Comparison of ENCODE assay signal across 1 cellular context in the genomic region with DNA sequence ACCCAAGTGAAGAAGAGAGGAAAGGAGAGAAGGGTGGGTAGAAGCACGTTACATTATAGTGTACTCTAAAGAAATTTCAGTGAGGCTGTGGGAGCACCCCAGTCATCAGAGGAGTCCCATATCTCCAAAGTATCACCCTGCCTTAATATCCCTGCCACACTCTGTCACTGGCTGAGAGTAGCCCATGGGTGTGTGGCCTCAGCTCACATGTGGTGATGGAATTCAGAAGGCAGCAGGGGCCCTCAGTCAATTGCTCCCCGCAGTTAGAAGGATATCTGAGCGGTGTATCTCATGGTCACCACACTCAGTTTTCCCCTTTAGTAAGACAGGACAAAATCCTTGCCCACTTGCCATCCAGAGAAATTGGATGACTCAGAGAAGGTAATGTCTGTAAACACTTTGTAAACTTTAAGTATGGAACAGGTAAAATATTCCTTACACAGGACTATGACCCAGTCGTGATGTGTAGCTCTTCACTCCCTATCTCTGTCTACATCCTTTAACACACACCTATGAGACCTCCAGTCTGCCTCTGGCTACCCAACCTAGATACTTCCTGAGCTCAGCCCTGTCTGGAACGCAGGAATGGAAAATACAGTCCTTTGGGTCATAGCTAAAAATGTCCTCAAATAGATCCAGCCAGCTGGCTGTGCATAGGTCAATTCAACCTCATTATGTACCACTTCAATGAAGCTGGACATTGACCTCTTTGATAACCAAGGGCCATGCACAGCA.
TF ChIP-seq lines count a peak whose summit lies in the region.

No MANE protein-coding gene starts in this region.

TF ChIP-seq in HepG2, 621 proteins besides CTCF, POLR2A, EP300 and RAD21 (continues in another document):
- TF ChIP-seq HNRNPUL1 (IDR thresholded peaks at IDR 0.05; ENCODE audit: low read depth, low read length) (0 out of 2 replicates have a peak, but pooled peaks have one; percentile 35), TAF1 (CRISPR knock-in tag; IDR thresholded peaks at IDR 0.05) (peak; percentile 27; the same call in 1 of the 2 replicates), HMGA1 (CRISPR knock-in tag; conservative IDR thresholded peaks at IDR 0.05) (no peak), ZNF550 (CRISPR knock-in tag; IDR thresholded peaks at IDR 0.05; ENCODE audit: borderline replicate concordance) (no peak), SYNCRIP (IDR thresholded peaks at IDR 0.05; ENCODE audit: insufficient read depth, low read depth, low read length) (no peak), RCOR2 (CRISPR knock-in tag; IDR thresholded peaks at IDR 0.05) (peak; percentile 90), MIXL1 (CRISPR knock-in tag; IDR thresholded peaks at IDR 0.05) (peak; percentile 96), RFX3 (CRISPR knock-in tag; IDR thresholded peaks at IDR 0.05) (no peak), PCBP1 (IDR thresholded peaks at IDR 0.05; ENCODE audit: borderline replicate concordance, low read depth, low read length) (no peak), ZNF101 (CRISPR knock-in tag; IDR thresholded peaks at IDR 0.05; ENCODE audit: borderline replicate concordance, low read depth) (no peak), ZNF670 (CRISPR knock-in tag; IDR thresholded peaks at IDR 0.05; ENCODE audit: borderline replicate concordance) (no peak), ZSCAN12 (CRISPR knock-in tag; IDR thresholded peaks at IDR 0.05) (no peak), SRSF1 (optimal IDR thresholded peaks at IDR 0.05; ENCODE audit: low read depth, low read length) (no peak), FLYWCH1 (CRISPR knock-in tag; IDR thresholded peaks at IDR 0.05) (no peak), HNRNPH1 (optimal IDR thresholded peaks at IDR 0.05; ENCODE audit: low read depth, low read length) (no peak), ATF7-NPFF (CRISPR knock-in tag; IDR thresholded peaks at IDR 0.05; ENCODE audit: low read depth) (0 out of 2 replicates have a peak, but pooled peaks have one; percentile 20), ZNF10 (CRISPR knock-in tag; IDR thresholded peaks at IDR 0.05; ENCODE audit: borderline replicate concordance, low read depth) (no peak), NFE2L2 (IDR thresholded peaks at IDR 0.05; ENCODE audit: low read length) (0 out of 2 replicates have a peak, but pooled peaks have one; percentile 1), ELF1 (CRISPR knock-in tag; IDR thresholded peaks at IDR 0.05) (no peak)
- TF ChIP-seq, protein P1, sequence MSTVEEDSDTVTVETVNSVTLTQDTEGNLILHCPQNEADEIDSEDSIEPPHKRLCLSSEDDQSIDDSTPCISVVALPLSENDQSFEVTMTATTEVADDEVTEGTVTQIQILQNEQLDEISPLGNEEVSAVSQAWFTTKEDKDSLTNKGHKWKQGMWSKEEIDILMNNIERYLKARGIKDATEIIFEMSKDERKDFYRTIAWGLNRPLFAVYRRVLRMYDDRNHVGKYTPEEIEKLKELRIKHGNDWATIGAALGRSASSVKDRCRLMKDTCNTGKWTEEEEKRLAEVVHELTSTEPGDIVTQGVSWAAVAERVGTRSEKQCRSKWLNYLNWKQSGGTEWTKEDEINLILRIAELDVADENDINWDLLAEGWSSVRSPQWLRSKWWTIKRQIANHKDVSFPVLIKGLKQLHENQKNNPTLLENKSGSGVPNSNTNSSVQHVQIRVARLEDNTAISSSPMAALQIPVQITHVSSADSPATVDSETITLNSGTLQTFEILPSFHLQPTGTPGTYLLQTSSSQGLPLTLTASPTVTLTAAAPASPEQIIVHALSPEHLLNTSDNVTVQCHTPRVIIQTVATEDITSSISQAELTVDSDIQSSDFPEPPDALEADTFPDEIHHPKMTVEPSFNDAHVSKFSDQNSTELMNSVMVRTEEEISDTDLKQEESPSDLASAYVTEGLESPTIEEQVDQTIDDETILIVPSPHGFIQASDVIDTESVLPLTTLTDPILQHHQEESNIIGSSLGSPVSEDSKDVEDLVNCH (CRISPR knock-in tag; IDR thresholded peaks at IDR 0.05): no peak
- TF ChIP-seq, protein P2, sequence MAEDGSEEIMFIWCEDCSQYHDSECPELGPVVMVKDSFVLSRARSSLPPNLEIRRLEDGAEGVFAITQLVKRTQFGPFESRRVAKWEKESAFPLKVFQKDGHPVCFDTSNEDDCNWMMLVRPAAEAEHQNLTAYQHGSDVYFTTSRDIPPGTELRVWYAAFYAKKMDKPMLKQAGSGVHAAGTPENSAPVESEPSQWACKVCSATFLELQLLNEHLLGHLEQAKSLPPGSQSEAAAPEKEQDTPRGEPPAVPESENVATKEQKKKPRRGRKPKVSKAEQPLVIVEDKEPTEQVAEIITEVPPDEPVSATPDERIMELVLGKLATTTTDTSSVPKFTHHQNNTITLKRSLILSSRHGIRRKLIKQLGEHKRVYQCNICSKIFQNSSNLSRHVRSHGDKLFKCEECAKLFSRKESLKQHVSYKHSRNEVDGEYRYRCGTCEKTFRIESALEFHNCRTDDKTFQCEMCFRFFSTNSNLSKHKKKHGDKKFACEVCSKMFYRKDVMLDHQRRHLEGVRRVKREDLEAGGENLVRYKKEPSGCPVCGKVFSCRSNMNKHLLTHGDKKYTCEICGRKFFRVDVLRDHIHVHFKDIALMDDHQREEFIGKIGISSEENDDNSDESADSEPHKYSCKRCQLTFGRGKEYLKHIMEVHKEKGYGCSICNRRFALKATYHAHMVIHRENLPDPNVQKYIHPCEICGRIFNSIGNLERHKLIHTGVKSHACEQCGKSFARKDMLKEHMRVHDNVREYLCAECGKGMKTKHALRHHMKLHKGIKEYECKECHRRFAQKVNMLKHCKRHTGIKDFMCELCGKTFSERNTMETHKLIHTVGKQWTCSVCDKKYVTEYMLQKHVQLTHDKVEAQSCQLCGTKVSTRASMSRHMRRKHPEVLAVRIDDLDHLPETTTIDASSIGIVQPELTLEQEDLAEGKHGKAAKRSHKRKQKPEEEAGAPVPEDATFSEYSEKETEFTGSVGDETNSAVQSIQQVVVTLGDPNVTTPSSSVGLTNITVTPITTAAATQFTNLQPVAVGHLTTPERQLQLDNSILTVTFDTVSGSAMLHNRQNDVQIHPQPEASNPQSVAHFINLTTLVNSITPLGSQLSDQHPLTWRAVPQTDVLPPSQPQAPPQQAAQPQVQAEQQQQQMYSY (CRISPR knock-in tag; IDR thresholded peaks at IDR 0.05): no peak
- TF ChIP-seq, protein P3, sequence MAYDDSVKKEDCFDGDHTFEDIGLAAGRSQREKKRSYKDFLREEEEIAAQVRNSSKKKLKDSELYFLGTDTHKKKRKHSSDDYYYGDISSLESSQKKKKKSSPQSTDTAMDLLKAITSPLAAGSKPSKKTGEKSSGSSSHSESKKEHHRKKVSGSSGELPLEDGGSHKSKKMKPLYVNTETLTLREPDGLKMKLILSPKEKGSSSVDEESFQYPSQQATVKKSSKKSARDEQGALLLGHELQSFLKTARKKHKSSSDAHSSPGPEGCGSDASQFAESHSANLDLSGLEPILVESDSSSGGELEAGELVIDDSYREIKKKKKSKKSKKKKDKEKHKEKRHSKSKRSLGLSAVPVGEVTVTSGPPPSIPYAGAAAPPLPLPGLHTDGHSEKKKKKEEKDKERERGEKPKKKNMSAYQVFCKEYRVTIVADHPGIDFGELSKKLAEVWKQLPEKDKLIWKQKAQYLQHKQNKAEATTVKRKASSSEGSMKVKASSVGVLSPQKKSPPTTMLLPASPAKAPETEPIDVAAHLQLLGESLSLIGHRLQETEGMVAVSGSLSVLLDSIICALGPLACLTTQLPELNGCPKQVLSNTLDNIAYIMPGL (CRISPR knock-in tag; IDR thresholded peaks at IDR 0.05; ENCODE audit: borderline replicate concordance in 1 of 2, low read depth in 1 of 2): no peak; a peak in 1 of 4 replicates
- TF ChIP-seq, protein P4, sequence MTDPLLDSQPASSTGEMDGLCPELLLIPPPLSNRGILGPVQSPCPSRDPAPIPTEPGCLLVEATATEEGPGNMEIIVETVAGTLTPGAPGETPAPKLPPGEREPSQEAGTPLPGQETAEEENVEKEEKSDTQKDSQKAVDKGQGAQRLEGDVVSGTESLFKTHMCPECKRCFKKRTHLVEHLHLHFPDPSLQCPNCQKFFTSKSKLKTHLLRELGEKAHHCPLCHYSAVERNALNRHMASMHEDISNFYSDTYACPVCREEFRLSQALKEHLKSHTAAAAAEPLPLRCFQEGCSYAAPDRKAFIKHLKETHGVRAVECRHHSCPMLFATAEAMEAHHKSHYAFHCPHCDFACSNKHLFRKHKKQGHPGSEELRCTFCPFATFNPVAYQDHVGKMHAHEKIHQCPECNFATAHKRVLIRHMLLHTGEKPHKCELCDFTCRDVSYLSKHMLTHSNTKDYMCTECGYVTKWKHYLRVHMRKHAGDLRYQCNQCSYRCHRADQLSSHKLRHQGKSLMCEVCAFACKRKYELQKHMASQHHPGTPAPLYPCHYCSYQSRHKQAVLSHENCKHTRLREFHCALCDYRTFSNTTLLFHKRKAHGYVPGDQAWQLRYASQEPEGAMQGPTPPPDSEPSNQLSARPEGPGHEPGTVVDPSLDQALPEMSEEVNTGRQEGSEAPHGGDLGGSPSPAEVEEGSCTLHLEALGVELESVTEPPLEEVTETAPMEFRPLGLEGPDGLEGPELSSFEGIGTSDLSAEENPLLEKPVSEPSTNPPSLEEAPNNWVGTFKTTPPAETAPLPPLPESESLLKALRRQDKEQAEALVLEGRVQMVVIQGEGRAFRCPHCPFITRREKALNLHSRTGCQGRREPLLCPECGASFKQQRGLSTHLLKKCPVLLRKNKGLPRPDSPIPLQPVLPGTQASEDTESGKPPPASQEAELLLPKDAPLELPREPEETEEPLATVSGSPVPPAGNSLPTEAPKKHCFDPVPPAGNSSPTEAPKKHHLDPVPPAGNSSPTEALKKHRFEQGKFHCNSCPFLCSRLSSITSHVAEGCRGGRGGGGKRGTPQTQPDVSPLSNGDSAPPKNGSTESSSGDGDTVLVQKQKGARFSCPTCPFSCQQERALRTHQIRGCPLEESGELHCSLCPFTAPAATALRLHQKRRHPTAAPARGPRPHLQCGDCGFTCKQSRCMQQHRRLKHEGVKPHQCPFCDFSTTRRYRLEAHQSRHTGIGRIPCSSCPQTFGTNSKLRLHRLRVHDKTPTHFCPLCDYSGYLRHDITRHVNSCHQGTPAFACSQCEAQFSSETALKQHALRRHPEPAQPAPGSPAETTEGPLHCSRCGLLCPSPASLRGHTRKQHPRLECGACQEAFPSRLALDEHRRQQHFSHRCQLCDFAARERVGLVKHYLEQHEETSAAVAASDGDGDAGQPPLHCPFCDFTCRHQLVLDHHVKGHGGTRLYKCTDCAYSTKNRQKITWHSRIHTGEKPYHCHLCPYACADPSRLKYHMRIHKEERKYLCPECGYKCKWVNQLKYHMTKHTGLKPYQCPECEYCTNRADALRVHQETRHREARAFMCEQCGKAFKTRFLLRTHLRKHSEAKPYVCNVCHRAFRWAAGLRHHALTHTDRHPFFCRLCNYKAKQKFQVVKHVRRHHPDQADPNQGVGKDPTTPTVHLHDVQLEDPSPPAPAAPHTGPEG (CRISPR knock-in tag; IDR thresholded peaks at IDR 0.05): no peak
- TF ChIP-seq, protein P5, sequence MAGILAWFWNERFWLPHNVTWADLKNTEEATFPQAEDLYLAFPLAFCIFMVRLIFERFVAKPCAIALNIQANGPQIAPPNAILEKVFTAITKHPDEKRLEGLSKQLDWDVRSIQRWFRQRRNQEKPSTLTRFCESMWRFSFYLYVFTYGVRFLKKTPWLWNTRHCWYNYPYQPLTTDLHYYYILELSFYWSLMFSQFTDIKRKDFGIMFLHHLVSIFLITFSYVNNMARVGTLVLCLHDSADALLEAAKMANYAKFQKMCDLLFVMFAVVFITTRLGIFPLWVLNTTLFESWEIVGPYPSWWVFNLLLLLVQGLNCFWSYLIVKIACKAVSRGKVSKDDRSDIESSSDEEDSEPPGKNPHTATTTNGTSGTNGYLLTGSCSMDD (CRISPR knock-in tag; IDR thresholded peaks at IDR 0.05): no peak
- TF ChIP-seq, protein P6, sequence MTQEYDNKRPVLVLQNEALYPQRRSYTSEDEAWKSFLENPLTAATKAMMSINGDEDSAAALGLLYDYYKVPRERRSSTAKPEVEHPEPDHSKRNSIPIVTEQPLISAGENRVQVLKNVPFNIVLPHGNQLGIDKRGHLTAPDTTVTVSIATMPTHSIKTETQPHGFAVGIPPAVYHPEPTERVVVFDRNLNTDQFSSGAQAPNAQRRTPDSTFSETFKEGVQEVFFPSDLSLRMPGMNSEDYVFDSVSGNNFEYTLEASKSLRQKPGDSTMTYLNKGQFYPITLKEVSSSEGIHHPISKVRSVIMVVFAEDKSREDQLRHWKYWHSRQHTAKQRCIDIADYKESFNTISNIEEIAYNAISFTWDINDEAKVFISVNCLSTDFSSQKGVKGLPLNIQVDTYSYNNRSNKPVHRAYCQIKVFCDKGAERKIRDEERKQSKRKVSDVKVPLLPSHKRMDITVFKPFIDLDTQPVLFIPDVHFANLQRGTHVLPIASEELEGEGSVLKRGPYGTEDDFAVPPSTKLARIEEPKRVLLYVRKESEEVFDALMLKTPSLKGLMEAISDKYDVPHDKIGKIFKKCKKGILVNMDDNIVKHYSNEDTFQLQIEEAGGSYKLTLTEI (CRISPR knock-in tag; conservative IDR thresholded peaks at IDR 0.05): no peak
- TF ChIP-seq, protein P7, sequence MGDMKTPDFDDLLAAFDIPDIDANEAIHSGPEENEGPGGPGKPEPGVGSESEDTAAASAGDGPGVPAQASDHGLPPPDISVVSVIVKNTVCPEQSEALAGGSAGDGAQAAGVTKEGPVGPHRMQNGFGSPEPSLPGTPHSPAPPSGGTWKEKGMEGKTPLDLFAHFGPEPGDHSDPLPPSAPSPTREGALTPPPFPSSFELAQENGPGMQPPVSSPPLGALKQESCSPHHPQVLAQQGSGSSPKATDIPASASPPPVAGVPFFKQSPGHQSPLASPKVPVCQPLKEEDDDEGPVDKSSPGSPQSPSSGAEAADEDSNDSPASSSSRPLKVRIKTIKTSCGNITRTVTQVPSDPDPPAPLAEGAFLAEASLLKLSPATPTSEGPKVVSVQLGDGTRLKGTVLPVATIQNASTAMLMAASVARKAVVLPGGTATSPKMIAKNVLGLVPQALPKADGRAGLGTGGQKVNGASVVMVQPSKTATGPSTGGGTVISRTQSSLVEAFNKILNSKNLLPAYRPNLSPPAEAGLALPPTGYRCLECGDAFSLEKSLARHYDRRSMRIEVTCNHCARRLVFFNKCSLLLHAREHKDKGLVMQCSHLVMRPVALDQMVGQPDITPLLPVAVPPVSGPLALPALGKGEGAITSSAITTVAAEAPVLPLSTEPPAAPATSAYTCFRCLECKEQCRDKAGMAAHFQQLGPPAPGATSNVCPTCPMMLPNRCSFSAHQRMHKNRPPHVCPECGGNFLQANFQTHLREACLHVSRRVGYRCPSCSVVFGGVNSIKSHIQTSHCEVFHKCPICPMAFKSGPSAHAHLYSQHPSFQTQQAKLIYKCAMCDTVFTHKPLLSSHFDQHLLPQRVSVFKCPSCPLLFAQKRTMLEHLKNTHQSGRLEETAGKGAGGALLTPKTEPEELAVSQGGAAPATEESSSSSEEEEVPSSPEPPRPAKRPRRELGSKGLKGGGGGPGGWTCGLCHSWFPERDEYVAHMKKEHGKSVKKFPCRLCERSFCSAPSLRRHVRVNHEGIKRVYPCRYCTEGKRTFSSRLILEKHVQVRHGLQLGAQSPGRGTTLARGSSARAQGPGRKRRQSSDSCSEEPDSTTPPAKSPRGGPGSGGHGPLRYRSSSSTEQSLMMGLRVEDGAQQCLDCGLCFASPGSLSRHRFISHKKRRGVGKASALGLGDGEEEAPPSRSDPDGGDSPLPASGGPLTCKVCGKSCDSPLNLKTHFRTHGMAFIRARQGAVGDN (CRISPR knock-in tag; IDR thresholded peaks at IDR 0.05): no peak
- TF ChIP-seq, protein P8, sequence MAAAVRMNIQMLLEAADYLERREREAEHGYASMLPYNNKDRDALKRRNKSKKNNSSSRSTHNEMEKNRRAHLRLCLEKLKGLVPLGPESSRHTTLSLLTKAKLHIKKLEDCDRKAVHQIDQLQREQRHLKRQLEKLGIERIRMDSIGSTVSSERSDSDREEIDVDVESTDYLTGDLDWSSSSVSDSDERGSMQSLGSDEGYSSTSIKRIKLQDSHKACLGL (CRISPR knock-in tag; IDR thresholded peaks at IDR 0.05): no peak
